In genomic region chr15:50112488-50113186, GRCh38 we compare ENCODE assay signal across 15 cellular contexts. TPM values are rescaled to one million over a fixed set of nuclear protein-coding genes. Genes with fewer than 3 reads are reported as not detected.
DNase-seq lines count a peak whose midpoint lies in the region; ATAC-seq and TF ChIP-seq lines count a peak whose summit lies in the region.
"Had no signal": no experiment of that assay in that cellular context is flagged by ENCODE, and none has a peak within 500 bp of the region (broad histone marks: within the 10 kb centered on the region; RNA-seq: fewer than 3 reads in every experiment).

No MANE protein-coding gene starts in this region.

- peak overlapping the region in 5 of 10 donors; percentile 31 to 88 (median 38) for H3K27ac ChIP-seq in heart right ventricle
- H3K27ac ChIP-seq in sigmoid colon, result peak overlapping the region in 3 of 4 donors; percentile 4 to 17 (median 10)
- H3K27ac ChIP-seq: KMS-11 had no signal

- ATAC-seq in GM18498 (IDR thresholded peaks at IDR 0.05; ENCODE audit: unreplicated experiment) (peak; percentile 33), heart right ventricle (peak in 6 of 8 donors; percentile 7 to 53 (median 20)), HG03439 (IDR thresholded peaks at IDR 0.05; ENCODE audit: unreplicated experiment) (no peak)

- intact Hi-C loops in heart right ventricle (cut with DNase I), result loop anchor here in 1 of 10 donors (10.0 kb wide), 1 partner anchor 1808 kb away; no protein-coding TSS in a partner anchor
- intact Hi-C loops in sigmoid colon (cut with DNase I), result no loop called here

- TF ChIP-seq CTCF in NB4 (IDR thresholded peaks at IDR 0.05; ENCODE audit: low read depth, low read length) (no peak), heart right ventricle (IDR thresholded peaks at IDR 0.05) (no peak), sigmoid colon (IDR thresholded peaks at IDR 0.05) (no peak)

- peaks cover 0 to 17% (median 0%) of the 10 kb centered on the region in 7 donors for H3K27me3 ChIP-seq in heart right ventricle
- H3K27me3 ChIP-seq in sigmoid colon, result no peaks in the 10 kb centered on the region

- TF ChIP-seq EP300 in sigmoid colon (IDR thresholded peaks at IDR 0.05), result no peak

- DNase-seq in NB4 (ENCODE audit: low read depth), result peak; percentile 79
- DNase-seq in heart right ventricle, result no peak
- no peak for DNase-seq in sigmoid colon
- no peak for DNase-seq in occipital lobe (lab: John Stamatoyannopoulos, UW)
- DNase-seq in stimulated activated CD4-positive, alpha-beta T cell treated with anti-CD3 and anti-CD28 coated beads, Interleukin-2, amount 100 ng/mL, for 24 hours, result no peak
- no peak for DNase-seq in NCI-H345 treated with DMSO at 0.1 percent for 48 hours (lab: John Stamatoyannopoulos, UW; ENCODE audit: unreplicated experiment)
- DNase-seq: BE2C, NCI-H187, NCI-H526, nucleus accumbens, T-helper 9 cell had no signal

- H3K4me3 ChIP-seq in NB4 (ENCODE audit: low read depth, low read length), result peak overlapping the region; percentile 54
- H3K4me3 ChIP-seq in heart right ventricle, result peak overlapping the region in 6 of 10 donors; percentile 6 to 41 (median 22)
- peak overlapping the region in 1 of 4 donors; percentile 20 for H3K4me3 ChIP-seq in sigmoid colon
- H3K4me3 ChIP-seq: lung had no signal

- no peaks in the 10 kb centered on the region for H3K36me3 ChIP-seq in heart right ventricle
- no peaks in the 10 kb centered on the region for H3K36me3 ChIP-seq in sigmoid colon
- H3K36me3 ChIP-seq: BE2C had no signal

- TF ChIP-seq POLR2A in NB4 (IDR thresholded peaks at IDR 0.05; ENCODE audit: extremely low read depth, insufficient read length), result no peak
- no peak for TF ChIP-seq POLR2A in sigmoid colon (IDR thresholded peaks at IDR 0.05)

- H3K9me3 ChIP-seq in heart right ventricle (peaks cover 0 to 3% (median 0%) of the 10 kb centered on the region in 11 donors), sigmoid colon (no peaks in the 10 kb centered on the region)
- H3K9me3 ChIP-seq: BE2C had no signal

- H3K4me1 ChIP-seq in heart right ventricle (peaks cover 0 to 51% (median 5%) of the 10 kb centered on the region in 9 donors), sigmoid colon (no peaks in the 10 kb centered on the region)
- H3K4me1 ChIP-seq: BE2C had no signal

- WGBS in heart right ventricle, 2 donors, result 68 to 77% methylated on average over 5 of the region's 5 CpGs
- WGBS in sigmoid colon, 2 donors, result 84 to 85% methylated on average over 5 of the region's 5 CpGs

RNA-seq across cellular contexts. Expression of gene ATP8B4, which starts 6.4 kb away (rescaled TPM):
- total RNA-seq in heart right ventricle (1 to 10 TPM; 1.1 to 5.3 (median 2.2) TPM), sigmoid colon (10 to 100 TPM in 1 of 4 donors, 1 to 10 TPM in 3; 4.9 to 11.1 (median 7.4) TPM), occipital lobe (6.6 TPM)
- polyA plus RNA-seq in heart right ventricle (1 to 10 TPM in 1 of 2 donors, under 1 TPM in 1; 0.39 to 1.5 TPM), sigmoid colon (1 to 10 TPM; 1.2 to 1.8 (median 1.7) TPM)
